In genomic region chr19:14434543-14435319, GRCh38 we compare ENCODE assay signal across 7 cellular contexts. TPM values are rescaled to one million over a fixed set of nuclear protein-coding genes. Genes with fewer than 3 reads are reported as not detected.
DNase-seq lines count a peak whose midpoint lies in the region; ATAC-seq and TF ChIP-seq lines count a peak whose summit lies in the region.

No MANE protein-coding gene starts in this region.

- H3K4me3 Mint-ChIP-seq in central memory CD8-positive, alpha-beta T cell = peak overlapping the region; percentile 65

- H3K4me1 Mint-ChIP-seq in central memory CD8-positive, alpha-beta T cell = peaks cover 36% of the 10 kb centered on the region

- H3K27me3 Mint-ChIP-seq in central memory CD8-positive, alpha-beta T cell = no peaks in the 10 kb centered on the region

- intact Hi-C loops in lower lobe of right lung (cut with DNase I) = no loop called here

- peaks cover 11% of the 10 kb centered on the region for H3K36me3 ChIP-seq in lower lobe of right lung

- no peaks in the 10 kb centered on the region for H3K27me3 ChIP-seq in lower lobe of right lung (ENCODE audit: low read depth)

- H3K36me3 Mint-ChIP-seq in central memory CD8-positive, alpha-beta T cell (ENCODE audit: insufficient read depth) = peaks cover 7% of the 10 kb centered on the region

- no peak for ATAC-seq in central memory CD8-positive, alpha-beta T cell (replicated peaks; ENCODE audit: extremely low read depth, poor library complexity, severe bottlenecking)
- ATAC-seq in lower lobe of right lung (peak; percentile 73 to 74), GM19463 (IDR thresholded peaks at IDR 0.05; ENCODE audit: unreplicated experiment) (no peak), GM21723 (IDR thresholded peaks at IDR 0.05; ENCODE audit: unreplicated experiment) (no peak)

- H3K9me3 Mint-ChIP-seq in central memory CD8-positive, alpha-beta T cell = no peaks in the 10 kb centered on the region

- peak overlapping the region; percentile 90 for H3K27ac ChIP-seq in lower lobe of right lung

- DNase-seq in HCEC 1CT (peak; percentile 78), SKM-1 (lab: John Stamatoyannopoulos, UW; ENCODE audit: unreplicated experiment) (peak; percentile 51), lower lobe of right lung (peak; percentile 62), stromal cell of bone marrow (ENCODE audit: low read depth) (peak; percentile 69)
- DNase-seq in central memory CD8-positive, alpha-beta T cell (ENCODE audit: low spot score in 2 of 2) = no peak

- H3K4me1 ChIP-seq in lower lobe of right lung = peaks cover 73% of the 10 kb centered on the region

- H3K9me3 ChIP-seq in lower lobe of right lung = no peaks in the 10 kb centered on the region

- no peak for TF ChIP-seq CTCF in lower lobe of right lung (IDR thresholded peaks at IDR 0.05)

- H3K4me3 ChIP-seq in lower lobe of right lung = peak overlapping the region; percentile 95

- peak overlapping the region; percentile 63 for H3K27ac Mint-ChIP-seq in central memory CD8-positive, alpha-beta T cell (ENCODE audit: low read depth)

RNA-seq across cellular contexts. Expression of gene PKN1, which starts 1.6 kb away (rescaled TPM):
- total RNA-seq in lower lobe of right lung = 147 TPM

RNA-seq across cellular contexts. Expression of gene DDX39A, which starts 15.6 kb away (rescaled TPM):
- 59.3 TPM for total RNA-seq in lower lobe of right lung

RNA-seq across cellular contexts. Expression of gene PTGER1, which starts 40.4 kb away (rescaled TPM):
- total RNA-seq in lower lobe of right lung = 0.62 TPM

RNA-seq across cellular contexts. Expression of gene ADGRE5, which starts 53.5 kb away (rescaled TPM):
- 239 TPM for total RNA-seq in lower lobe of right lung

Comparison
In these comparisons a context has a peak if more than half of its experiments do, and no peak if none do; other contexts are left out.
1. DNase-seq: peak in HCEC 1CT (single experiment), SKM-1 (single experiment), lower lobe of right lung (single experiment) and stromal cell of bone marrow (single experiment); none in central memory CD8-positive, alpha-beta T cell (0 of 2).
2. ATAC-seq: peak in lower lobe of right lung (2 of 2); none in central memory CD8-positive, alpha-beta T cell (single experiment), GM19463 (single experiment) and GM21723 (single experiment).